Comparison of ENCODE assay signal across 8 cellular contexts in genomic region chr11:12236744-12237101, GRCh38.
DNase-seq lines count a peak whose midpoint lies in the region; ATAC-seq and TF ChIP-seq lines count a peak whose summit lies in the region.

No MANE protein-coding gene starts in this region.

- WGBS in hepatocyte (ENCODE audit: low lambda C conversion rate, missing lambda C conversion rate), result 57% methylated on average over 5 of the region's 5 CpGs
- 64 to 71% methylated on average over 5 of the region's 5 CpGs for WGBS in testis, 2 donors

- H3K4me1 Mint-ChIP-seq in activated naive CD4-positive, alpha-beta T cell treated with anti-CD3 and anti-CD28 coated beads, Interleukin-2, amount 10 ng/mL, durations not matched to agents 7 days and 5 days, result peaks cover 38% of the 10 kb centered on the region
- H3K4me1 Mint-ChIP-seq in WTC11, result peaks cover 8% of the 10 kb centered on the region

- H3K27ac Mint-ChIP-seq in activated naive CD4-positive, alpha-beta T cell treated with anti-CD3 and anti-CD28 coated beads, Interleukin-2, amount 10 ng/mL, durations not matched to agents 7 days and 5 days, result peak overlapping the region; percentile 85
- H3K27ac Mint-ChIP-seq in WTC11, result no peak overlapping the region; the same call in 1 of the 2 replicates

- H3K36me3 Mint-ChIP-seq in activated naive CD4-positive, alpha-beta T cell treated with anti-CD3 and anti-CD28 coated beads, Interleukin-2, amount 10 ng/mL, durations not matched to agents 7 days and 5 days, result peaks cover 10% of the 10 kb centered on the region
- no peaks in the 10 kb centered on the region for H3K36me3 Mint-ChIP-seq in WTC11

- H3K27me3 Mint-ChIP-seq in activated naive CD4-positive, alpha-beta T cell treated with anti-CD3 and anti-CD28 coated beads, Interleukin-2, amount 10 ng/mL, durations not matched to agents 7 days and 5 days, result no peaks in the 10 kb centered on the region
- H3K27me3 Mint-ChIP-seq in WTC11 (ENCODE audit: low read depth), result no peaks in the 10 kb centered on the region

- peak overlapping the region; percentile 39 for H3K27ac ChIP-seq in hepatocyte
- H3K27ac ChIP-seq in testis, result peak overlapping the region; percentile 89 to 93

- no peaks in the 10 kb centered on the region for H3K9me3 Mint-ChIP-seq in activated naive CD4-positive, alpha-beta T cell treated with anti-CD3 and anti-CD28 coated beads, Interleukin-2, amount 10 ng/mL, durations not matched to agents 7 days and 5 days
- H3K9me3 Mint-ChIP-seq in WTC11, result no peaks in the 10 kb centered on the region

- H3K4me2 ChIP-seq in hepatocyte, result no peak overlapping the region

- H3K79me2 ChIP-seq in hepatocyte, result no peaks in the 10 kb centered on the region

- H3K36me3 ChIP-seq in hepatocyte (replicated peaks; ENCODE audit: insufficient read depth, low read depth), result no peaks in the 10 kb centered on the region
- H3K36me3 ChIP-seq in testis (ENCODE audit: low read depth, missing control alignments), result no peaks in the 10 kb centered on the region

- H3K9me3 ChIP-seq in hepatocyte (ENCODE audit: low read depth) (no peaks in the 10 kb centered on the region), testis (no peaks in the 10 kb centered on the region)

- POLR2A ChIA-PET in WTC11 (lab: Charles Lee), result interaction anchor here (1.2 kb wide), 1 partner anchor 98 kb away, joined by 3 read pairs; no protein-coding TSS in a partner anchor

- H3K9me2 ChIP-seq in hepatocyte (replicated peaks; ENCODE audit: insufficient read depth), result no peaks in the 10 kb centered on the region

- no peak overlapping the region for H3K4me3 Mint-ChIP-seq in activated naive CD4-positive, alpha-beta T cell treated with anti-CD3 and anti-CD28 coated beads, Interleukin-2, amount 10 ng/mL, durations not matched to agents 7 days and 5 days
- H3K4me3 Mint-ChIP-seq in WTC11, result no peak overlapping the region

- intact Hi-C loops in testis (cut with DNase I; ENCODE audit: low total_unique reads), result loop anchor here (5.0 to 10.0 kb wide), 2 partner anchors 122 to 184 kb away; partner anchors contain the start of gene MICAL2

- DNase-seq in activated naive CD4-positive, alpha-beta T cell treated with anti-CD3 and anti-CD28 coated beads, Interleukin-2, amount 10 ng/mL, durations not matched to agents 7 days and 5 days, result no peak
- DNase-seq in activated naive CD4-positive, alpha-beta T cell (lab: John Stamatoyannopoulos, UW), result no peak
- DNase-seq in WTC11 (ENCODE audit: low spot score) (no peak), hepatocyte (ENCODE audit: low spot score) (no peak), testis (no peak), GF-D8 (lab: John Stamatoyannopoulos, UW) (no peak)

- CTCF ChIA-PET in activated naive CD4-positive, alpha-beta T cell treated with anti-CD3 and anti-CD28 coated beads, Interleukin-2, amount 10 ng/mL, durations not matched to agents 7 days and 5 days (lab: Charles Lee), result interaction anchor here (0.7 to 6.2 kb wide), 33 partner anchors 10 to 186 kb away, joined by 3 to 120 read pairs (median 6); no protein-coding TSS in a partner anchor
- CTCF ChIA-PET in WTC11 (lab: Charles Lee), result interaction anchor here (0.6 to 2.4 kb wide), 13 partner anchors 16 to 1326 kb away, joined by 3 to 13 read pairs (median 5); no protein-coding TSS in a partner anchor

- ATAC-seq in WTC11, result no peak
- no peak for ATAC-seq in GM21723 (IDR thresholded peaks at IDR 0.05; ENCODE audit: unreplicated experiment)
- ATAC-seq in HG03520 (IDR thresholded peaks at IDR 0.05; ENCODE audit: unreplicated experiment), result no peak

- H3K4me3 ChIP-seq in hepatocyte (no peak overlapping the region), testis (no peak overlapping the region)

- H3K4me1 ChIP-seq in hepatocyte (ENCODE audit: insufficient read depth) (peaks cover 20% of the 10 kb centered on the region), testis (peaks cover 57% of the 10 kb centered on the region)

- H2AFZ ChIP-seq in hepatocyte, result no peak overlapping the region

- H4K20me1 ChIP-seq in hepatocyte (ENCODE audit: insufficient read depth, poor library complexity, severe bottlenecking), result no peaks in the 10 kb centered on the region

- TF ChIP-seq POLR2A in testis (IDR thresholded peaks at IDR 0.05), result no peak

- TF ChIP-seq CTCF in WTC11 (IDR thresholded peaks at IDR 0.05) (peak; percentile 5), hepatocyte (IDR thresholded peaks at IDR 0.05; ENCODE audit: poor library complexity) (no peak), testis (IDR thresholded peaks at IDR 0.05) (no peak)

- H3K27me3 ChIP-seq in hepatocyte, result no peaks in the 10 kb centered on the region
- no peaks in the 10 kb centered on the region for H3K27me3 ChIP-seq in testis

TF ChIP-seq in WTC11, 78 proteins besides CTCF, POLR2A, EP300 and RAD21 (continues in another document):
- no peak for TF ChIP-seq MXD4 (CRISPR knock-in tag; IDR thresholded peaks at IDR 0.05; ENCODE audit: borderline replicate concordance)
- no peak for TF ChIP-seq AR (CRISPR knock-in tag; IDR thresholded peaks at IDR 0.05)
- no peak for TF ChIP-seq ZNF671 (CRISPR knock-in tag; IDR thresholded peaks at IDR 0.05)
- TF ChIP-seq ZNF263 (CRISPR knock-in tag; IDR thresholded peaks at IDR 0.05; ENCODE audit: low read depth), result no peak
- no peak for TF ChIP-seq GTF2I (CRISPR knock-in tag; conservative IDR thresholded peaks at IDR 0.05)
- TF ChIP-seq ESRRA (CRISPR knock-in tag; IDR thresholded peaks at IDR 0.05; ENCODE audit: borderline replicate concordance), result no peak
- TF ChIP-seq, protein P1, sequence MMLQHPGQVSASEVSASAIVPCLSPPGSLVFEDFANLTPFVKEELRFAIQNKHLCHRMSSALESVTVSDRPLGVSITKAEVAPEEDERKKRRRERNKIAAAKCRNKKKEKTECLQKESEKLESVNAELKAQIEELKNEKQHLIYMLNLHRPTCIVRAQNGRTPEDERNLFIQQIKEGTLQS (CRISPR knock-in tag; conservative IDR thresholded peaks at IDR 0.05), result no peak
- TF ChIP-seq, protein P2, sequence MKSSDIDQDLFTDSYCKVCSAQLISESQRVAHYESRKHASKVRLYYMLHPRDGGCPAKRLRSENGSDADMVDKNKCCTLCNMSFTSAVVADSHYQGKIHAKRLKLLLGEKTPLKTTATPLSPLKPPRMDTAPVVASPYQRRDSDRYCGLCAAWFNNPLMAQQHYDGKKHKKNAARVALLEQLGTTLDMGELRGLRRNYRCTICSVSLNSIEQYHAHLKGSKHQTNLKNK (CRISPR knock-in tag; IDR thresholded peaks at IDR 0.05), result no peak
- no peak for TF ChIP-seq FOXJ3 (CRISPR knock-in tag; IDR thresholded peaks at IDR 0.05; ENCODE audit: borderline replicate concordance)
- TF ChIP-seq RORB (CRISPR knock-in tag; IDR thresholded peaks at IDR 0.05), result no peak
- TF ChIP-seq OVOL2 (CRISPR knock-in tag; IDR thresholded peaks at IDR 0.05; ENCODE audit: borderline replicate concordance), result no peak
- TF ChIP-seq JUN (CRISPR knock-in tag; IDR thresholded peaks at IDR 0.05), result no peak
- no peak for TF ChIP-seq ZNF512 (CRISPR knock-in tag; IDR thresholded peaks at IDR 0.05; ENCODE audit: borderline replicate concordance)
- TF ChIP-seq, protein P3, sequence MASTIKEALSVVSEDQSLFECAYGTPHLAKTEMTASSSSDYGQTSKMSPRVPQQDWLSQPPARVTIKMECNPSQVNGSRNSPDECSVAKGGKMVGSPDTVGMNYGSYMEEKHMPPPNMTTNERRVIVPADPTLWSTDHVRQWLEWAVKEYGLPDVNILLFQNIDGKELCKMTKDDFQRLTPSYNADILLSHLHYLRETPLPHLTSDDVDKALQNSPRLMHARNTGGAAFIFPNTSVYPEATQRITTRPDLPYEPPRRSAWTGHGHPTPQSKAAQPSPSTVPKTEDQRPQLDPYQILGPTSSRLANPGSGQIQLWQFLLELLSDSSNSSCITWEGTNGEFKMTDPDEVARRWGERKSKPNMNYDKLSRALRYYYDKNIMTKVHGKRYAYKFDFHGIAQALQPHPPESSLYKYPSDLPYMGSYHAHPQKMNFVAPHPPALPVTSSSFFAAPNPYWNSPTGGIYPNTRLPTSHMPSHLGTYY (CRISPR knock-in tag; IDR thresholded peaks at IDR 0.05), result no peak
- no peak for TF ChIP-seq CBFB (CRISPR knock-in tag; IDR thresholded peaks at IDR 0.05; ENCODE audit: low read depth)
- no peak for TF ChIP-seq HMGA2 (CRISPR knock-in tag; IDR thresholded peaks at IDR 0.05)
- no peak for TF ChIP-seq ETV6 (CRISPR knock-in tag; IDR thresholded peaks at IDR 0.05)
- no peak for TF ChIP-seq NR2C2 (CRISPR knock-in tag; IDR thresholded peaks at IDR 0.05)
- no peak for TF ChIP-seq TCF7 (CRISPR knock-in tag; IDR thresholded peaks at IDR 0.05; ENCODE audit: low read depth)
